In the genomic region with DNA sequence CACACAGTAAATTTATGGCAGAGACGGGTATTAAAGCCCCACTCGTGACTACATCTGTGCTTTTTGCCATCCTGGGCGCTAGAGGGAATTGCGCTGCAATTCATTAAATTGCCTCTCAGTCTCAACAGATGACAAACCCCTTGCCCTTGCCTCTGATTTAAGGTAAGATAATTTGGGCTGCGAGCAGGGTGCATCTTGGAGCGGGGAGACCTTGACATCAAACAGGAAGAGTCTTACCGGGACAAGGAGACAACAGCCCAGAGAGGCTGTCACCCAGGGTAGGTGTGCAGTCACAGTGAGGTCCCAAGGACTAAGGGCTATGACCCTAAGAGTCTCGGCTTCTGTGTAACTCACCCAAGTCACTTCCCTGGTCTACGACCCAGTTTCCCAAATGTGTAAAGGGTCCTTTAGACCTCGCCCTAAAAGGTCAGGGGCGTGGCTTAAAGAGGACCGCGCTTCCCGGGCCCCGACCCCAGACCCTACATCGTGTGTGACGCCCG, we compare ENCODE assay signal across 8 cellular contexts. TPM values are rescaled to one million over a fixed set of nuclear protein-coding genes. Genes with fewer than 3 reads are reported as not detected.
DNase-seq lines count a peak whose midpoint lies in the region; ATAC-seq, FAIRE-seq and TF ChIP-seq lines count a peak whose summit lies in the region.

No MANE protein-coding gene starts in this region.

- H3K9ac ChIP-seq in skeletal muscle satellite cell (ENCODE audit: low read depth, low read length) = peak overlapping the region; percentile 97

- H3K27ac ChIP-seq in A673 (ENCODE audit: low read depth, low read length, poor library complexity, severe bottlenecking) (peak overlapping the region; percentile 81), heart right ventricle (peak overlapping the region; percentile 53 to 100 (median 93))

- H3K9me3 Mint-ChIP-seq in activated CD8-positive, alpha-beta T cell treated with anti-CD3 and anti-CD28 coated beads for 36 hours = no peaks in the 10 kb centered on the region

- H3K4me2 ChIP-seq in skeletal muscle satellite cell (ENCODE audit: low read length) = peak overlapping the region; percentile 97

- intact Hi-C loops in A673 (cut with micrococcal nuclease; ENCODE audit: unreplicated experiment) = no loop called here
- intact Hi-C loops in activated CD8-positive, alpha-beta T cell treated with anti-CD3 and anti-CD28 coated beads for 36 hours (cut with micrococcal nuclease) = no loop called here
- intact Hi-C loops in heart right ventricle (cut with DNase I) = no loop called here

- peak overlapping the region; percentile 85 for H3K27ac Mint-ChIP-seq in activated CD8-positive, alpha-beta T cell treated with anti-CD3 and anti-CD28 coated beads for 36 hours

- CTCF ChIA-PET in A673 (lab: Charles Lee) = no interaction called here
- CTCF ChIA-PET in activated CD8-positive, alpha-beta T cell treated with anti-CD3 and anti-CD28 coated beads for 36 hours (lab: Charles Lee) = interaction anchor here (0.6 to 1.5 kb wide), 5 partner anchors 10 to 52 kb away, joined by 3 to 5 read pairs (median 4); no protein-coding TSS in a partner anchor

- WGBS in heart right ventricle, 2 donors = 7 to 9% methylated on average over 18 of the region's 18 CpGs

- H3K36me3 ChIP-seq in A673 (ENCODE audit: insufficient read depth, low read length, poor library complexity, severe bottlenecking) (peaks cover 26% of the 10 kb centered on the region), heart right ventricle (peaks cover 0 to 25% (median 0%) of the 10 kb centered on the region in 9 donors), skeletal muscle satellite cell (ENCODE audit: insufficient read depth, low read length) (peaks cover 18% of the 10 kb centered on the region)

- H3K9me3 ChIP-seq in A673 (ENCODE audit: low read depth, low read length, poor library complexity, severe bottlenecking) (no peaks in the 10 kb centered on the region), heart right ventricle (no peaks in the 10 kb centered on the region), skeletal muscle satellite cell (replicated peaks; ENCODE audit: low read length) (no peaks in the 10 kb centered on the region)

- ATAC-seq in HG03575 (IDR thresholded peaks at IDR 0.05; ENCODE audit: extremely low read depth, insufficient number of reproducible peaks, low FRiP score, unreplicated experiment) (peak; percentile 20), heart right ventricle (peak in 5 of 8 donors; percentile 0 to 50 (median 6)), HG02798 (IDR thresholded peaks at IDR 0.05; ENCODE audit: poor library complexity, unreplicated experiment) (no peak)
- ATAC-seq in activated CD8-positive, alpha-beta T cell treated with anti-CD3 and anti-CD28 coated beads for 36 hours = peak; percentile 22

- H3K36me3 Mint-ChIP-seq in activated CD8-positive, alpha-beta T cell treated with anti-CD3 and anti-CD28 coated beads for 36 hours (ENCODE audit: low read depth) = peaks cover 9% of the 10 kb centered on the region

- H3K27me3 Mint-ChIP-seq in activated CD8-positive, alpha-beta T cell treated with anti-CD3 and anti-CD28 coated beads for 36 hours = no peaks in the 10 kb centered on the region

- FAIRE-seq in GM18507 (lab: Jason Lieb, UNC) = peak; percentile 24

- peak; percentile 44 for DNase-seq in A673 (ENCODE audit: low spot score)
- DNase-seq in GM18507 (ENCODE audit: extremely low spot score, insufficient read length, low read depth) = no peak
- no peak for DNase-seq in activated CD8-positive, alpha-beta T cell treated with anti-CD3 and anti-CD28 coated beads for 36 hours
- no peak for DNase-seq in heart right ventricle
- no peak for DNase-seq in H4 (ENCODE audit: low spot score)

- peak overlapping the region; percentile 82 for H3K4me3 Mint-ChIP-seq in activated CD8-positive, alpha-beta T cell treated with anti-CD3 and anti-CD28 coated beads for 36 hours

- POLR2A ChIA-PET in A673 (lab: Charles Lee; ENCODE audit: low non-redundant PET) = interaction anchor here (0.6 kb wide), 1 partner anchor 42 kb away, joined by 3 read pairs; no protein-coding TSS in a partner anchor
- POLR2A ChIA-PET in activated CD8-positive, alpha-beta T cell treated with anti-CD3 and anti-CD28 coated beads for 36 hours (lab: Charles Lee) = interaction anchor here (0.8 to 2.7 kb wide), 8 partner anchors 8 to 100 kb away, joined by 3 to 15 read pairs (median 4); a partner anchor contains a TSS

- TF ChIP-seq CTCF in A673 (conservative IDR thresholded peaks at IDR 0.05; ENCODE audit: low read depth, low read length) (no peak), heart right ventricle (IDR thresholded peaks at IDR 0.05) (peak in 3 of 9 donors; percentile 4 to 18 (median 11))
- TF ChIP-seq CTCF in activated CD8-positive, alpha-beta T cell treated with anti-CD3 and anti-CD28 coated beads for 36 hours (IDR thresholded peaks at IDR 0.05) = no peak

- peak overlapping the region; percentile 97 for H3K4me3 ChIP-seq in A673 (ENCODE audit: low read depth, low read length, poor library complexity, severe bottlenecking)
- H3K4me3 ChIP-seq in heart right ventricle = peak overlapping the region; percentile 69 to 99 (median 84)
- H3K4me3 ChIP-seq in skeletal muscle satellite cell (ENCODE audit: low read length) = peak overlapping the region; percentile 85

- H3K4me1 ChIP-seq in A673 (ENCODE audit: insufficient read depth, low read length, poor library complexity, severe bottlenecking) = peaks cover 8% of the 10 kb centered on the region
- H3K4me1 ChIP-seq in heart right ventricle = peaks cover 3 to 44% (median 21%) of the 10 kb centered on the region in 9 donors
- peaks cover 28% of the 10 kb centered on the region for H3K4me1 ChIP-seq in skeletal muscle satellite cell (ENCODE audit: control insufficient read depth, insufficient read depth, low read length)

- H3K27me3 ChIP-seq in A673 (replicated peaks; ENCODE audit: insufficient read depth, low read depth, low read length, poor library complexity) = no peaks in the 10 kb centered on the region
- H3K27me3 ChIP-seq in heart right ventricle = no peaks in the 10 kb centered on the region
- no peaks in the 10 kb centered on the region for H3K27me3 ChIP-seq in skeletal muscle satellite cell (ENCODE audit: control insufficient read depth, insufficient read depth, low read length)

- H3K4me1 Mint-ChIP-seq in activated CD8-positive, alpha-beta T cell treated with anti-CD3 and anti-CD28 coated beads for 36 hours (ENCODE audit: low read depth) = peaks cover 24% of the 10 kb centered on the region

- TSS peak; percentile 93 for BruUV-seq in A673 (replicated peaks; lab: Mats Ljungman, UMichigan)

RNA-seq across cellular contexts. Expression of a gene that starts 0.4 kb away (rescaled TPM):
- total RNA-seq in A673 (2021) (22.8 and 30.1 TPM in 2 replicates), heart right ventricle (10 to 100 TPM; 51.1 to 72.5 (median 62.6) TPM)
- total RNA-seq in activated CD8-positive, alpha-beta T cell treated with anti-CD3 and anti-CD28 coated beads for 36 hours = 10 to 100 TPM; 16.2 to 20.0 TPM
- polyA plus RNA-seq in heart right ventricle = 10 to 100 TPM; 55.0 to 64.6 TPM
- total RNA-seq in skeletal muscle satellite cell (2012; rRNA removed) = 33.0 and 38.0 TPM in 2 replicates
- 29.8 and 49.1 TPM in 2 replicates for total RNA-seq in H4 (2014; rRNA removed; shearing (Covaris generic))

RNA-seq across cellular contexts. Expression of a gene that starts 42.0 kb away (rescaled TPM):
- total RNA-seq in A673 (2021) = 49.2 and 52.7 TPM in 2 replicates
- total RNA-seq in activated CD8-positive, alpha-beta T cell treated with anti-CD3 and anti-CD28 coated beads for 36 hours = 10 to 100 TPM; 33.7 to 38.2 TPM
- total RNA-seq in heart right ventricle = 10 to 100 TPM in 5 of 10 donors, 1 to 10 TPM in 5; 8.0 to 13.0 (median 10.1) TPM
- 1 to 10 TPM; 3.6 to 6.9 TPM for polyA plus RNA-seq in heart right ventricle
- total RNA-seq in skeletal muscle satellite cell (2012; rRNA removed) = 11.6 and 16.2 TPM in 2 replicates
- 3.3 and 10.2 TPM in 2 replicates for total RNA-seq in H4 (2014; rRNA removed; shearing (Covaris generic))
